9 cellular contexts compared by ENCODE assay signal in genomic region chr13:49540552-49540951, GRCh38. TPM values are rescaled to one million over a fixed set of nuclear protein-coding genes. Genes with fewer than 3 reads are reported as not detected.
A peak's percentile ranks its signal among the peaks of the same experiment; 100 is the strongest.
DNase-seq lines count a peak whose midpoint lies in the region; ATAC-seq and TF ChIP-seq lines count a peak whose summit lies in the region.
"Had no signal": no experiment of that assay in that cellular context is flagged by ENCODE, and none has a peak within 500 bp of the region (broad histone marks: within the 10 kb centered on the region; RNA-seq: fewer than 3 reads in every experiment).

No MANE protein-coding gene starts in this region.

- DNase-seq in activated naive CD4-positive, alpha-beta T cell treated with anti-CD3 and anti-CD28 coated beads, Interleukin-2, amount 10 ng/mL, durations not matched to agents 7 days and 5 days = peak; percentile 29
- DNase-seq in activated naive CD4-positive, alpha-beta T cell treated with Interleukin-2 at 50 U/mL for 16 hours = no peak
- DNase-seq in RPMI7951 (ENCODE audit: low read depth) (peak; percentile 35), epithelial cell of proximal tubule (ENCODE audit: low read depth) (peak; percentile 32), NCI-H510A treated with DMSO at 0.1 percent for 48 hours (lab: John Stamatoyannopoulos, UW) (no peak)
- DNase-seq in stimulated activated CD4-positive, alpha-beta T cell treated with anti-CD3 and anti-CD28 coated beads, Interleukin-4, amount 100 ng/mL, for 1 hour = no peak
- DNase-seq: SHP77 treated with DMSO at 0.1 percent for 48 hours had no signal

- ATAC-seq in stimulated activated memory B cell treated with anti-CD40 and anti-IgM and Interleukin-4, amounts not matched to agents 10 μg/mL and 1 μg/mL and 100 μg/mL, for 72 hours = no peak
- no peak for ATAC-seq in HG03108 (IDR thresholded peaks at IDR 0.05; ENCODE audit: unreplicated experiment)

- H3K27ac Mint-ChIP-seq in activated naive CD4-positive, alpha-beta T cell treated with anti-CD3 and anti-CD28 coated beads, Interleukin-2, amount 10 ng/mL, durations not matched to agents 7 days and 5 days = peak overlapping the region; percentile 85
- peak overlapping the region; percentile 53 for H3K27ac Mint-ChIP-seq in stimulated activated memory B cell treated with anti-CD40 and anti-IgM and Interleukin-4, amounts not matched to agents 10 μg/mL and 1 μg/mL and 100 μg/mL, for 72 hours

- CTCF ChIA-PET in activated naive CD4-positive, alpha-beta T cell treated with anti-CD3 and anti-CD28 coated beads, Interleukin-2, amount 10 ng/mL, durations not matched to agents 7 days and 5 days (lab: Charles Lee) = interaction anchor here (0.9 to 1.4 kb wide), 2 partner anchors 15 to 20 kb away, joined by 4 read pairs; no protein-coding TSS in a partner anchor

- no peaks in the 10 kb centered on the region for H3K27me3 Mint-ChIP-seq in activated naive CD4-positive, alpha-beta T cell treated with anti-CD3 and anti-CD28 coated beads, Interleukin-2, amount 10 ng/mL, durations not matched to agents 7 days and 5 days
- H3K27me3 Mint-ChIP-seq in stimulated activated memory B cell treated with anti-CD40 and anti-IgM and Interleukin-4, amounts not matched to agents 10 μg/mL and 1 μg/mL and 100 μg/mL, for 72 hours = no peaks in the 10 kb centered on the region

- no peak for TF ChIP-seq CTCF in epithelial cell of proximal tubule (conservative IDR thresholded peaks at IDR 0.05; ENCODE audit: low read depth, low read length)

- peaks cover 25% of the 10 kb centered on the region for H3K36me3 Mint-ChIP-seq in activated naive CD4-positive, alpha-beta T cell treated with anti-CD3 and anti-CD28 coated beads, Interleukin-2, amount 10 ng/mL, durations not matched to agents 7 days and 5 days
- peaks cover 56% of the 10 kb centered on the region for H3K36me3 Mint-ChIP-seq in stimulated activated memory B cell treated with anti-CD40 and anti-IgM and Interleukin-4, amounts not matched to agents 10 μg/mL and 1 μg/mL and 100 μg/mL, for 72 hours

- H3K4me3 Mint-ChIP-seq in activated naive CD4-positive, alpha-beta T cell treated with anti-CD3 and anti-CD28 coated beads, Interleukin-2, amount 10 ng/mL, durations not matched to agents 7 days and 5 days = peak overlapping the region; percentile 60
- no peak overlapping the region for H3K4me3 Mint-ChIP-seq in stimulated activated memory B cell treated with anti-CD40 and anti-IgM and Interleukin-4, amounts not matched to agents 10 μg/mL and 1 μg/mL and 100 μg/mL, for 72 hours

- no peak overlapping the region for H3K4me3 ChIP-seq in epithelial cell of proximal tubule (ENCODE audit: low read depth, low read length)

- peaks cover 21% of the 10 kb centered on the region for H3K4me1 Mint-ChIP-seq in activated naive CD4-positive, alpha-beta T cell treated with anti-CD3 and anti-CD28 coated beads, Interleukin-2, amount 10 ng/mL, durations not matched to agents 7 days and 5 days
- peaks cover 16% of the 10 kb centered on the region for H3K4me1 Mint-ChIP-seq in stimulated activated memory B cell treated with anti-CD40 and anti-IgM and Interleukin-4, amounts not matched to agents 10 μg/mL and 1 μg/mL and 100 μg/mL, for 72 hours

- H3K9me3 Mint-ChIP-seq in activated naive CD4-positive, alpha-beta T cell treated with anti-CD3 and anti-CD28 coated beads, Interleukin-2, amount 10 ng/mL, durations not matched to agents 7 days and 5 days = no peaks in the 10 kb centered on the region
- H3K9me3 Mint-ChIP-seq in stimulated activated memory B cell treated with anti-CD40 and anti-IgM and Interleukin-4, amounts not matched to agents 10 μg/mL and 1 μg/mL and 100 μg/mL, for 72 hours = no peaks in the 10 kb centered on the region

RNA-seq across cellular contexts. Expression of gene PHF11, which starts 44.8 kb away (rescaled TPM):
- total RNA-seq in RPMI7951 (2014; rRNA removed; shearing (Covaris generic)) = 18.2 and 20.2 TPM in 2 replicates
- 21.8 and 33.9 TPM in 2 replicates for total RNA-seq in epithelial cell of proximal tubule

RNA-seq across cellular contexts. Expression of gene RCBTB1, which starts 44.8 kb away (rescaled TPM):
- 8.9 and 9.6 TPM in 2 replicates for total RNA-seq in RPMI7951 (2014; rRNA removed; shearing (Covaris generic))
- 11.9 and 16.6 TPM in 2 replicates for total RNA-seq in epithelial cell of proximal tubule

Comparison
In these comparisons a context has a peak if more than half of its experiments do, and no peak if none do; other contexts are left out.
1. DNase-seq: peak in activated naive CD4-positive, alpha-beta T cell treated with anti-CD3 and anti-CD28 coated beads, Interleukin-2, amount 10 ng/mL, durations not matched to agents 7 days and 5 days (single experiment), RPMI7951 (single experiment) and epithelial cell of proximal tubule (single experiment); none in activated naive CD4-positive, alpha-beta T cell treated with Interleukin-2 at 50 U/mL for 16 hours (single experiment), stimulated activated CD4-positive, alpha-beta T cell treated with anti-CD3 and anti-CD28 coated beads, Interleukin-4, amount 100 ng/mL, for 1 hour (single experiment) and NCI-H510A treated with DMSO at 0.1 percent for 48 hours (single experiment).